In the genomic region with DNA sequence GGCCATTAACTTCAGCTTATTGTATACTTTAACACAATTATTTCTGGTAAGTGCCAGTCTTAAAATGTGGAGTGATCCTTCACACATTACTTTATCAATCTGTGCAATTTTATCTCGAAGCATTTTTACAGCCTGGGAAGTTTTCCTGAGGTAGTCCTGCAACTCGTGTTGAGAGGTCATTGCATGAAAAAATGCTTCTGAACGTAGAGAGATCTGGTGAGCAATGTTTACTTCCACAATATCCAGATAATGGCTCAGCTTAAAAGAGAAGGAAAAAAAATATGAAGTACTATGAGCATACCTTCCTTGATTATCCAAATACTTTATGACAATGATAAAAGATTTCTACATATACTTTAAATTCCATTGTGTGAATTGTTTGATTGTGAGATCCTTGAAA, we compare ENCODE assay signal across 33 cellular contexts.
"Had no signal": no experiment of that assay in that cellular context is flagged by ENCODE, and none has a peak within 500 bp of the region (broad histone marks: within the 10 kb centered on the region; RNA-seq: fewer than 3 reads in every experiment).

No MANE protein-coding gene starts in this region.

- H3K9me3 ChIP-seq: ascending aorta, MG63, Peyer's patch had no signal

- ATAC-seq: activated CD8-positive, alpha-beta T cell treated with anti-CD3 and anti-CD28 coated beads for 36 hours; activated T-cell treated with anti-CD3 and anti-CD28 coated beads, Interleukin-2, amount 50 U/mL, for 72 hours; activated T-helper 17 cell treated with anti-CD3 and anti-CD28 coated beads, Interleukin-2, amount 50 U/mL, for 72 hours; PC-3; SK-N-SH treated with all-trans-retinoic acid at 6 μM for 48 hours; T-cell; T-helper 17 cell had no signal

- H3K27ac ChIP-seq: adrenal gland, ascending aorta, coronary artery, Peyer's patch, VCaP had no signal

- H3K27me3 ChIP-seq: adrenal gland, ascending aorta, MG63, Peyer's patch had no signal

- H3K36me3 ChIP-seq: adrenal gland had no signal

- DNase-seq: activated CD4-positive, alpha-beta T cell treated with anti-CD3 and anti-CD28 coated beads, Interleukin-2, amount 10 ng/mL, durations not matched to agents 24 days and 14 days; activated CD4-positive, alpha-beta T cell treated with anti-CD3 and anti-CD28 coated beads, Interleukin-2, amount 50 U/mL, for 4 hours; activated CD4-positive, CD25-positive, alpha-beta regulatory T cell; activated CD8-positive, alpha-beta T cell treated with anti-CD3 and anti-CD28 coated beads for 36 hours; activated effector memory CD4-positive, alpha-beta T cell treated with anti-CD3 and anti-CD28 coated beads, Interleukin-2, amount 50 U/mL, for 16 hours; activated naive CD4-positive, alpha-beta T cell; activated naive CD4-positive, alpha-beta T cell treated with anti-CD3 and anti-CD28 coated beads, Interleukin-2, amount 50 U/mL, for 16 hours; activated T-cell treated with anti-CD3 and anti-CD28 coated beads, Interleukin-2, amount 50 U/mL, for 1 hour; activated T-cell treated with anti-CD3 and anti-CD28 coated beads, Interleukin-2, amount 50 U/mL, for 72 hours; adrenal gland; Kasumi-1; MG63; NCI-H1048; NCI-H1105 treated with DMSO at 0.1 percent for 48 hours; NCI-H146; NCI-H187; NCI-H2029 treated with DMSO at 0.1 percent for 48 hours; NCI-H2107; NCI-H510A; NCI-H526; NCI-H748 treated with DMSO at 0.1 percent for 48 hours; NK-92 treated with Interleukin-12 subunit alpha and Interleukin-12 subunit beta, amount 100 ng/mL, for 24 hours; PC-3; Peyer's patch; RPMI8226; SIG-M5; T-cell; T-helper 17 cell had no signal

- H3K4me3 ChIP-seq: adrenal gland, ascending aorta, coronary artery, MG63, Peyer's patch had no signal

- H3K4me1 ChIP-seq: adrenal gland, ascending aorta, Peyer's patch had no signal
